In the genomic region with DNA sequence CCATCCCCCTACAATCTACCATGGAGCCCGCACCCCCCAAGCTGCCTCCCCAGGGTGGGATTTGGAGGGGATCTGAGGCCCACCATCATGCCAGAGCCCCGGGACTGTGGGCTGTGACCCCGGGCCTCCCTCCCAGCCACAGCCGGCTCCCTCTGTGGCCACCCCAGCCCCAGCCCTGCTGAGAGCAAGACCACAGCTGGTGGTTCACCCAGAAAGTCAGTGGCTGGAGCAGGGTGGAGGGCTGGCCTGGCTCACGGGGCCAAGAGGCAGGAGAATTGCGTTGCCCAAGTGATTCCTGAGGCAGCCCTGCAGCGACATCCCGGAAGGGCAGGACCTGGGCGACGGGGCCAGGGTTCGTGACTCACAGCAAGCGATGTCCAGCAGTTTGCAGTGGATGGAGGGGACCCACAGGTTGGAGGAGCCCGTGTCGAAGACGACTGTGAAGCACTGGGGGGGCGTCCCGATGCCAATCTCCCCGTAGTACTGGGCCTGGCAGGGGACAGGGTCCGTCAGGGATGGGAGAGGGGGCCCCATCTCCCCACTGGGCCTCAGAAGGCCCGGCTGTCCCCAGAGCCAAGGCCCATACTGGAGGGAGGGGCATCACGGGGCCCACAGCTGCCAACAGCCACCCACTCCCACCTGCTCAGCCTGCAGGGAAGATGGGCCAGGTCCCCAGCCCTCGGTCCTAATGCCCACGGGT, we compare ENCODE assay signal across 11 cellular contexts. TPM values are rescaled to one million over a fixed set of nuclear protein-coding genes. Genes with fewer than 3 reads are reported as not detected.
DNase-seq lines count a peak whose midpoint lies in the region; ATAC-seq, FAIRE-seq and TF ChIP-seq lines count a peak whose summit lies in the region.
"Had no signal": no experiment of that assay in that cellular context is flagged by ENCODE, and none has a peak within 500 bp of the region (broad histone marks: within the 10 kb centered on the region; RNA-seq: fewer than 3 reads in every experiment).

No MANE protein-coding gene starts in this region.

- peaks cover 84% of the 10 kb centered on the region for H3K4me1 ChIP-seq in Loucy (ENCODE audit: insufficient read depth, low read length, poor library complexity, severe bottlenecking)
- peaks cover 34% of the 10 kb centered on the region for H3K4me1 ChIP-seq in HepG2 (ENCODE audit: insufficient read depth, low read length)
- peaks cover 23 to 38% of the 10 kb centered on the region in 2 donors for H3K4me1 ChIP-seq in thyroid gland

- H4K20me1 ChIP-seq in Loucy (ENCODE audit: insufficient read depth, low read length, poor library complexity, severe bottlenecking) = peaks cover 12% of the 10 kb centered on the region
- H4K20me1 ChIP-seq in HepG2 (ENCODE audit: insufficient read depth, low read length) = peaks cover 12% of the 10 kb centered on the region

- H3K27me3 ChIP-seq in Loucy (ENCODE audit: insufficient read depth, low read length, poor library complexity, severe bottlenecking) = peaks cover 3% of the 10 kb centered on the region
- no peaks in the 10 kb centered on the region for H3K27me3 ChIP-seq in HepG2 (ENCODE audit: control insufficient read depth in 1 of 2, insufficient read depth in 2 of 2, low read length in 2 of 2)
- H3K27me3 ChIP-seq in thyroid gland = no peaks in the 10 kb centered on the region

- TF ChIP-seq RAD21 in HepG2 (CRISPR knock-in tag; IDR thresholded peaks at IDR 0.05) = no peak

- H3K36me3 ChIP-seq in Loucy (ENCODE audit: insufficient read depth, low read length) = no peaks in the 10 kb centered on the region; the same call in 1 of the 2 replicates
- H3K36me3 ChIP-seq in HepG2 (replicated peaks in 1 of 2; ENCODE audit: control insufficient read depth in 1 of 2, insufficient read depth in 2 of 2, low read length in 2 of 2) = peaks cover 25 to 36% of the 10 kb centered on the region in 2 experiments; a peak in 4 of 5 replicates
- peaks cover 26 to 41% of the 10 kb centered on the region in 2 donors for H3K36me3 ChIP-seq in thyroid gland

- H3K9me3 Mint-ChIP-seq in stimulated activated naive CD8-positive, alpha-beta T cell treated with anti-CD3 and anti-CD28 coated beads, Interleukin-15, amount 100 ng/mL, for 72 hours = no peaks in the 10 kb centered on the region
- H3K9me3 Mint-ChIP-seq: stimulated activated memory B cell treated with anti-CD40 and anti-IgM and Interleukin-4, amounts not matched to agents 10 μg/mL and 1 μg/mL and 100 μg/mL, for 72 hours had no signal

- CTCF ChIA-PET in HepG2 (lab: Yijun Ruan, JAX; ENCODE audit: low intra/inter-chr PET ratio, low total read pairs) = no interaction called here

- H2AFZ ChIP-seq in Loucy (ENCODE audit: low read length) (no peak overlapping the region), HepG2 (ENCODE audit: low read length) (no peak overlapping the region)

- no peak for TF ChIP-seq CTCF in Loucy (conservative IDR thresholded peaks at IDR 0.05; ENCODE audit: low read length)
- TF ChIP-seq CTCF in HepG2 (CRISPR knock-in tag; IDR thresholded peaks at IDR 0.05) = no peak
- TF ChIP-seq CTCF in thyroid gland (IDR thresholded peaks at IDR 0.05) = no peak

- 100% methylated on average over 7 of the region's 23 CpGs for WGBS in HepG2 (ENCODE audit: low lambda C conversion rate)
- 93 to 95% methylated on average over 14 to 16 of the region's 23 CpGs for WGBS in thyroid gland, 2 donors

- H3K4me3 Mint-ChIP-seq in stimulated activated naive CD8-positive, alpha-beta T cell treated with anti-CD3 and anti-CD28 coated beads, Interleukin-15, amount 100 ng/mL, for 72 hours = peak overlapping the region; percentile 71 to 90
- H3K4me3 Mint-ChIP-seq: stimulated activated memory B cell treated with anti-CD40 and anti-IgM and Interleukin-4, amounts not matched to agents 10 μg/mL and 1 μg/mL and 100 μg/mL, for 72 hours had no signal

- H3K9me2 ChIP-seq in Loucy (replicated peaks; ENCODE audit: low read depth, low read length) = no peaks in the 10 kb centered on the region

- H3K9ac ChIP-seq in Loucy (ENCODE audit: low read depth, low read length, poor library complexity, severe bottlenecking) (peak overlapping the region; percentile 99), HepG2 (ENCODE audit: insufficient read depth, low read depth, low read length) (no peak overlapping the region)

- no TSS peak for BruUV-seq in HepG2 (replicated peaks; lab: Mats Ljungman, UMichigan)

- peak overlapping the region; percentile 76 for H3K27ac ChIP-seq in angular gyrus (ENCODE audit: low read depth, low read length)
- H3K27ac ChIP-seq in HepG2 (ENCODE audit: extremely low read length, insufficient read depth, low read length) = no peak overlapping the region
- peak overlapping the region in 1 of 3 donors; percentile 61 for H3K27ac ChIP-seq in thyroid gland

- peaks cover 92% of the 10 kb centered on the region for H3K79me2 ChIP-seq in Loucy (ENCODE audit: insufficient read depth, low read length)
- H3K79me2 ChIP-seq in HepG2 (ENCODE audit: insufficient read depth, low read length) = peaks cover 9% of the 10 kb centered on the region

- no peaks in the 10 kb centered on the region for H3K27me3 Mint-ChIP-seq in stimulated activated naive CD8-positive, alpha-beta T cell treated with anti-CD3 and anti-CD28 coated beads, Interleukin-15, amount 100 ng/mL, for 72 hours
- H3K27me3 Mint-ChIP-seq: stimulated activated memory B cell treated with anti-CD40 and anti-IgM and Interleukin-4, amounts not matched to agents 10 μg/mL and 1 μg/mL and 100 μg/mL, for 72 hours had no signal

- peak overlapping the region; percentile 95 for H3K4me3 ChIP-seq in Loucy (ENCODE audit: low read length, poor library complexity, severe bottlenecking)
- no peak overlapping the region for H3K4me3 ChIP-seq in HepG2 (replicated peaks in 1 of 3; ENCODE audit: insufficient read depth in 1 of 3, low read depth in 2 of 3, low read length in 3 of 3)
- no peak overlapping the region for H3K4me3 ChIP-seq in thyroid gland (replicated peaks in 1 of 3)

- TF ChIP-seq EP300 in HepG2 (IDR thresholded peaks at IDR 0.05; ENCODE audit: low read depth in 2 of 2, low read length in 2 of 2) = no peak
- no peak for TF ChIP-seq EP300 in HepG2 (CRISPR knock-in tag; IDR thresholded peaks at IDR 0.05; ENCODE audit: borderline replicate concordance)

- H3K27ac Mint-ChIP-seq in stimulated activated naive CD8-positive, alpha-beta T cell treated with anti-CD3 and anti-CD28 coated beads, Interleukin-15, amount 100 ng/mL, for 72 hours = no peak overlapping the region
- H3K27ac Mint-ChIP-seq: stimulated activated memory B cell treated with anti-CD40 and anti-IgM and Interleukin-4, amounts not matched to agents 10 μg/mL and 1 μg/mL and 100 μg/mL, for 72 hours had no signal

- no peak for DNase-seq in HepG2 (ENCODE audit: low spot score)
- no peak for DNase-seq in stimulated activated naive CD8-positive, alpha-beta T cell treated with anti-CD3 and anti-CD28 coated beads, Interleukin-15, amount 100 ng/mL, for 72 hours
- DNase-seq in thyroid gland = no peak
- no peak for DNase-seq in mesenteric fat pad (ENCODE audit: low spot score)
- DNase-seq: Calu3, occipital lobe, RPMI8226 had no signal

- intact Hi-C loops in HepG2 (cut with micrococcal nuclease; ENCODE audit: unreplicated experiment) = no loop called here
- intact Hi-C loops in thyroid gland (cut with DNase I) = no loop called here

- no peak for FAIRE-seq in HepG2 (lab: Jason Lieb, UNC)

- POLR2A ChIA-PET in HepG2 (lab: Yijun Ruan, JAX) = interaction anchor here (0.6 kb wide), 1 partner anchor 36 kb away, joined by 3 read pairs; no protein-coding TSS in a partner anchor

- in situ Hi-C loops in HepG2 (cut with HindIII; ENCODE audit: extremely low pct_ligation_motif_present, low pct_unique_long_range_greater_than_20kb) = no loop called here

- peak overlapping the region; percentile 100 for H3K4me2 ChIP-seq in Loucy (ENCODE audit: low read depth, low read length, poor library complexity, severe bottlenecking)
- no peak overlapping the region for H3K4me2 ChIP-seq in HepG2 (ENCODE audit: low read depth, low read length)

- H3K9me3 ChIP-seq in Loucy (ENCODE audit: insufficient read depth, low read depth, low read length) (no peaks in the 10 kb centered on the region), HepG2 (ENCODE audit: low read length) (no peaks in the 10 kb centered on the region), thyroid gland (no peaks in the 10 kb centered on the region)

- ATAC-seq in HepG2 = no peak
- ATAC-seq in stimulated activated naive CD8-positive, alpha-beta T cell treated with anti-CD3 and anti-CD28 coated beads, Interleukin-15, amount 100 ng/mL, for 72 hours = no peak
- ATAC-seq in GM19455 (IDR thresholded peaks at IDR 0.05; ENCODE audit: unreplicated experiment) = no peak
- ATAC-seq: stimulated activated memory B cell treated with anti-CD40 and anti-IgM and Interleukin-4, amounts not matched to agents 10 μg/mL and 1 μg/mL and 100 μg/mL, for 72 hours had no signal

- peaks cover 84% of the 10 kb centered on the region for H3K4me1 Mint-ChIP-seq in stimulated activated naive CD8-positive, alpha-beta T cell treated with anti-CD3 and anti-CD28 coated beads, Interleukin-15, amount 100 ng/mL, for 72 hours

- peaks cover 7% of the 10 kb centered on the region; the same call in 1 of the 2 replicates for H3F3A ChIP-seq in Loucy (ENCODE audit: low read depth)

- no peak for TF ChIP-seq POLR2A in HepG2 (IDR thresholded peaks at IDR 0.05; ENCODE audit: insufficient read depth in 1 of 2, low read depth in 2 of 2, low read length in 2 of 2)
- TF ChIP-seq POLR2A in thyroid gland (IDR thresholded peaks at IDR 0.05) = no peak

RNA-seq across cellular contexts. Expression of a gene that starts 4.4 kb away (rescaled TPM):
- 41.6 and 143 TPM in 2 replicates for total RNA-seq in HepG2 (2016; rRNA removed; fragmentation: Illumina TruSeq; extraction: Trizol)
- 27.5 and 30.2 TPM in 2 replicates for total RNA-seq in HepG2 (2016; cell fraction: cytosol; rRNA removed; fragmentation: Illumina TruSeq; extraction: Trizol; ENCODE audit: low read depth)
- total RNA-seq in HepG2 (2016; cell fraction: insoluble cytoplasmic fraction; rRNA removed; fragmentation: Illumina TruSeq; extraction: Trizol) = 34.4 and 150 TPM in 2 replicates
- 48.5 and 49.5 TPM in 2 replicates for total RNA-seq in HepG2 (2016; cell fraction: membrane; rRNA removed; fragmentation: Illumina TruSeq; extraction: Trizol)
- total RNA-seq in HepG2 (2016; cell fraction: nucleus; rRNA removed; fragmentation: Illumina TruSeq; extraction: Trizol) = 148 and 175 TPM in 2 replicates
- 230 and 408 TPM in 2 replicates for polyA plus RNA-seq in HepG2 (2011; rRNA removed)
- polyA plus RNA-seq in HepG2 (2011; cell fraction: cytosol; rRNA removed) = 243 and 281 TPM in 2 replicates
- 384 and 418 TPM in 2 replicates for polyA plus RNA-seq in HepG2 (2011; cell fraction: nucleus; rRNA removed)
- polyA plus RNA-seq in HepG2 (2012) = 353 and 402 TPM in 2 replicates
- 52.6 and 53.6 TPM in 2 replicates for polyA plus RNA-seq in HepG2 (2016; cell fraction: cytosol; fragmentation: Illumina TruSeq; extraction: Trizol; ENCODE audit: low read depth)
- polyA plus RNA-seq in HepG2 (2016; cell fraction: insoluble cytoplasmic fraction; fragmentation: Illumina TruSeq; extraction: Trizol; ENCODE audit: low read depth) = 67.0 and 91.4 TPM in 2 replicates
- polyA plus RNA-seq in HepG2 (2016; cell fraction: membrane; fragmentation: Illumina TruSeq; extraction: Trizol; ENCODE audit: low read depth) = 63.0 and 71.7 TPM in 2 replicates
- polyA plus RNA-seq in HepG2 (2016; cell fraction: nucleus; fragmentation: Illumina TruSeq; extraction: Trizol; ENCODE audit: insufficient read depth, low read depth) = 389 and 405 TPM in 2 replicates
- polyA minus RNA-seq in HepG2 (2011; rRNA and poly(A)+ RNA removed; ENCODE audit: low replicate concordance) = 165 and 658 TPM in 2 replicates
- polyA minus RNA-seq in HepG2 (2011; cell fraction: cytosol; rRNA and poly(A)+ RNA removed) = 233 and 311 TPM in 2 replicates
- polyA minus RNA-seq in HepG2 (2011; cell fraction: nucleus; rRNA and poly(A)+ RNA removed) = 60.6 and 93.4 TPM in 2 replicates
- 100 to 1,000 TPM; 363 to 577 (median 457) TPM for total RNA-seq in thyroid gland
- total RNA-seq in mesenteric fat pad = 940 TPM

RNA-seq across cellular contexts. Expression of a gene that starts 8.9 kb away (rescaled TPM):
- 0.09 TPM in 1 of 2 replicates, not detected in the other for total RNA-seq in HepG2 (2016; rRNA removed; fragmentation: Illumina TruSeq; extraction: Trizol)
- total RNA-seq in HepG2 (2016; cell fraction: cytosol; rRNA removed; fragmentation: Illumina TruSeq; extraction: Trizol; ENCODE audit: low read depth) = not detected in 2 replicates
- not detected in 2 replicates for total RNA-seq in HepG2 (2016; cell fraction: insoluble cytoplasmic fraction; rRNA removed; fragmentation: Illumina TruSeq; extraction: Trizol)
- total RNA-seq in HepG2 (2016; cell fraction: membrane; rRNA removed; fragmentation: Illumina TruSeq; extraction: Trizol) = not detected in 2 replicates
- not detected in 2 replicates for total RNA-seq in HepG2 (2016; cell fraction: nucleus; rRNA removed; fragmentation: Illumina TruSeq; extraction: Trizol)
- polyA plus RNA-seq in HepG2 (2011; rRNA removed) = 0.13 and 0.22 TPM in 2 replicates
- 0.08 and 0.11 TPM in 2 replicates for polyA plus RNA-seq in HepG2 (2011; cell fraction: cytosol; rRNA removed)
- polyA plus RNA-seq in HepG2 (2011; cell fraction: nucleus; rRNA removed) = 1.8 and 2.5 TPM in 2 replicates
- 0.47 and 1.3 TPM in 2 replicates for polyA plus RNA-seq in HepG2 (2012)
- not detected in 2 replicates for polyA plus RNA-seq in HepG2 (2016; cell fraction: cytosol; fragmentation: Illumina TruSeq; extraction: Trizol; ENCODE audit: low read depth)
- not detected in 2 replicates for polyA plus RNA-seq in HepG2 (2016; cell fraction: insoluble cytoplasmic fraction; fragmentation: Illumina TruSeq; extraction: Trizol; ENCODE audit: low read depth)
- polyA plus RNA-seq in HepG2 (2016; cell fraction: membrane; fragmentation: Illumina TruSeq; extraction: Trizol; ENCODE audit: low read depth) = not detected in 2 replicates
- polyA plus RNA-seq in HepG2 (2016; cell fraction: nucleus; fragmentation: Illumina TruSeq; extraction: Trizol; ENCODE audit: insufficient read depth, low read depth) = not detected in 2 replicates
- polyA minus RNA-seq in HepG2 (2011; rRNA and poly(A)+ RNA removed; ENCODE audit: low replicate concordance) = 0.28 and 0.44 TPM in 2 replicates
- polyA minus RNA-seq in HepG2 (2011; cell fraction: cytosol; rRNA and poly(A)+ RNA removed) = not detected in 2 replicates
- polyA minus RNA-seq in HepG2 (2011; cell fraction: nucleus; rRNA and poly(A)+ RNA removed) = 1.0 and 1.6 TPM in 2 replicates
- total RNA-seq in thyroid gland = 100 to 1,000 TPM in 1 of 4 donors, 1 to 10 TPM in 1, under 1 TPM in 1, not detected in 1; 0.22 to 126 (median 1.5) TPM
- total RNA-seq in mesenteric fat pad = 1.5 TPM
